In genomic region chr16:71894921-71895678, GRCh38 we compare ENCODE assay signal across 8 cellular contexts. TPM values are rescaled to one million over a fixed set of nuclear protein-coding genes. Genes with fewer than 3 reads are reported as not detected.
A peak's percentile ranks its signal among the peaks of the same experiment; 100 is the strongest.
DNase-seq lines count a peak whose midpoint lies in the region; ATAC-seq and TF ChIP-seq lines count a peak whose summit lies in the region.

IST1 (plus strand) TSS chr16:71895531; CDS start chr16:71915641, 20,110 bp downstream.

- H3K27ac ChIP-seq in spleen, result peak within 1 kb of the TSS; percentile 93 to 99 (median 97)

- intact Hi-C loops in spleen (cut with DNase I; ENCODE audit: low total_unique reads), result loop anchor here (5.0 to 10.0 kb wide), 2 partner anchors 88 to 200 kb away; partner anchors contain the start of genes AP1G1, DHX38 and TXNL4B

- ATAC-seq in GM18870 (IDR thresholded peaks at IDR 0.05; ENCODE audit: unreplicated experiment) (peak; percentile 71), HG03135 (IDR thresholded peaks at IDR 0.05; ENCODE audit: unreplicated experiment) (peak; percentile 78), WTC11 (peak; percentile 80)

- peaks cover 0 to 9% (median 0%) of the 10 kb centered on the region in 6 donors for H3K36me3 ChIP-seq in spleen

- peaks cover 24% of the 10 kb centered on the region for H3K4me1 Mint-ChIP-seq in WTC11
- H3K4me1 Mint-ChIP-seq in immature natural killer cell, result peaks cover 36 to 43% of the 10 kb centered on the region in 2 donors

- H3K27me3 Mint-ChIP-seq in WTC11 (ENCODE audit: low read depth) (no peaks in the 10 kb centered on the region), immature natural killer cell (ENCODE audit: low read depth in 3 of 3) (peaks cover 9 to 20% (median 17%) of the 10 kb centered on the region in 3 donors)

- WGBS in spleen, 5 donors, result 0 to 1% (median 0%) methylated on average over 38 to 67 of the region's 67 CpGs

- H3K36me3 Mint-ChIP-seq in WTC11, result peaks cover 8% of the 10 kb centered on the region; the same call in 1 of the 2 replicates
- H3K36me3 Mint-ChIP-seq in immature natural killer cell, result no peaks in the 10 kb centered on the region

- H3K4me3 Mint-ChIP-seq in WTC11 (peak within 1 kb of the TSS; percentile 98), immature natural killer cell (peak within 1 kb of the TSS; percentile 95 to 98 (median 97))

- H3K27ac Mint-ChIP-seq in WTC11 (peak within 1 kb of the TSS; percentile 97), immature natural killer cell (peak within 1 kb of the TSS; percentile 94 to 98 (median 97))

- DNase-seq in AG04449 (ENCODE audit: low read depth, low spot score) (peak; percentile 92), NCI-H2227 treated with DMSO at 0.1 percent for 48 hours (lab: John Stamatoyannopoulos, UW) (peak; percentile 79), WTC11 (ENCODE audit: low spot score) (peak; percentile 97), cardiac fibroblast (ENCODE audit: low read depth in 2 of 2) (peak; percentile 99), immature natural killer cell (peak; percentile 97 to 98 (median 97)), spleen (peak; percentile 99)

- peak in 2 of 3 donors; percentile 29 to 44 for TF ChIP-seq POLR2A in spleen (IDR thresholded peaks at IDR 0.05)

- H3K9me3 ChIP-seq in spleen, result no peaks in the 10 kb centered on the region

- POLR2A ChIA-PET in AG04449 (lab: Yijun Ruan, JAX) (interaction anchor here (0.8 to 2.1 kb wide), 6 partner anchors 11 to 34 kb away, joined by 3 to 11 read pairs (median 4); partner anchors contain the start of gene ZNF821), WTC11 (lab: Charles Lee) (interaction anchor here (1.1 to 2.4 kb wide), 3 partner anchors 11 to 112 kb away, joined by 3 to 17 read pairs (median 5); partner anchors contain the start of genes AP1G1 and ZNF821)

- CTCF ChIA-PET in AG04449 (lab: Yijun Ruan, JAX) (interaction anchor here (0.6 to 15.0 kb wide), 6 partner anchors 9 to 66 kb away, joined by 3 to 122 read pairs (median 4); partner anchors contain the start of gene ZNF821), WTC11 (lab: Charles Lee) (interaction anchor here (2.2 to 3.6 kb wide), 2 partner anchors 12 to 67 kb away, joined by 11 to 27 read pairs; partner anchors contain the start of gene ZNF821)

- no peak for TF ChIP-seq CTCF in AG04449 (IDR thresholded peaks at IDR 0.05; ENCODE audit: insufficient read depth, low read length, missing control alignments)
- no peak for TF ChIP-seq CTCF in WTC11 (IDR thresholded peaks at IDR 0.05)
- no peak for TF ChIP-seq CTCF in cardiac fibroblast (IDR thresholded peaks at IDR 0.05; ENCODE audit: low read depth, low read length)
- peak in 5 of 11 experiments; percentile 14 to 43 (median 27) for TF ChIP-seq CTCF in spleen (IDR thresholded peaks at IDR 0.05 in 8 of 11, conservative IDR thresholded peaks at IDR 0.05 in 3 of 11)

- H3K4me1 ChIP-seq in spleen, result peaks cover 31 to 50% (median 46%) of the 10 kb centered on the region in 6 donors

- H3K27me3 ChIP-seq in spleen (replicated peaks in 1 of 7), result no peaks in the 10 kb centered on the region

- H3K4me3 ChIP-seq in AG04449 (ENCODE audit: low read depth, low read length) (peak within 1 kb of the TSS; percentile 90), cardiac fibroblast (replicated peaks in 1 of 2; ENCODE audit: low read depth in 2 of 2, low read length in 2 of 2) (peak within 1 kb of the TSS; percentile 83 to 94), spleen (peak within 1 kb of the TSS; percentile 64 to 95 (median 85))

- no peaks in the 10 kb centered on the region for H3K9me3 Mint-ChIP-seq in WTC11
- no peaks in the 10 kb centered on the region for H3K9me3 Mint-ChIP-seq in immature natural killer cell

TF ChIP-seq in WTC11, 78 proteins besides CTCF, POLR2A, EP300 and RAD21 (continues in another document):
- TF ChIP-seq CREB1 (CRISPR knock-in tag; IDR thresholded peaks at IDR 0.05) (no peak), FOXK1 (CRISPR knock-in tag; IDR thresholded peaks at IDR 0.05) (peak; percentile 93), KAT7 (CRISPR knock-in tag; IDR thresholded peaks at IDR 0.05; ENCODE audit: borderline replicate concordance) (peak; percentile 78; the same call in 1 of the 2 replicates), ZNF263 (CRISPR knock-in tag; IDR thresholded peaks at IDR 0.05; ENCODE audit: low read depth) (no peak), ATF3 (CRISPR knock-in tag; conservative IDR thresholded peaks at IDR 0.05) (no peak), GRHL2 (CRISPR knock-in tag; IDR thresholded peaks at IDR 0.05; ENCODE audit: insufficient replicate concordance, severe bottlenecking) (no peak), MAX (CRISPR knock-in tag; IDR thresholded peaks at IDR 0.05) (peak; percentile 95), OVOL2 (CRISPR knock-in tag; IDR thresholded peaks at IDR 0.05; ENCODE audit: borderline replicate concordance) (no peak), SMAD3 (CRISPR knock-in tag; IDR thresholded peaks at IDR 0.05; ENCODE audit: borderline replicate concordance) (no peak), ZNF425 (CRISPR knock-in tag; conservative IDR thresholded peaks at IDR 0.05) (no peak), NFATC4 (CRISPR knock-in tag; IDR thresholded peaks at IDR 0.05) (no peak), ZNF219 (CRISPR knock-in tag; IDR thresholded peaks at IDR 0.05; ENCODE audit: borderline replicate concordance) (peak; percentile 89; the same call in 1 of the 2 replicates), CREM (CRISPR knock-in tag; IDR thresholded peaks at IDR 0.05) (peak; percentile 55; the same call in 1 of the 2 replicates), GTF2I (CRISPR knock-in tag; conservative IDR thresholded peaks at IDR 0.05) (no peak), PRDM15 (CRISPR knock-in tag; IDR thresholded peaks at IDR 0.05) (no peak), ZMAT4 (CRISPR knock-in tag; IDR thresholded peaks at IDR 0.05) (no peak), NFYB (CRISPR knock-in tag; conservative IDR thresholded peaks at IDR 0.05; ENCODE audit: low read depth) (peak; percentile 76), MXD4 (CRISPR knock-in tag; IDR thresholded peaks at IDR 0.05; ENCODE audit: borderline replicate concordance) (no peak), NFE2L1 (CRISPR knock-in tag; IDR thresholded peaks at IDR 0.05) (no peak), SMAD4 (CRISPR knock-in tag; IDR thresholded peaks at IDR 0.05) (peak; percentile 73; the same call in 1 of the 2 replicates)

RNA-seq across cellular contexts. Expression of gene IST1, which starts in this region (rescaled TPM):
- total RNA-seq in WTC11 (2021), result 255 to 272 TPM (median 268 TPM) in 3 replicates
- polyA plus RNA-seq in immature natural killer cell, result 100 to 1,000 TPM in 2 of 3 donors, 10 to 100 TPM in 1; 98.3 to 171 (median 141) TPM
- 100 to 1,000 TPM; 208 to 249 (median 232) TPM for total RNA-seq in spleen
- 100 to 1,000 TPM in 2 of 3 donors, 10 to 100 TPM in 1; 99.0 to 131 (median 127) TPM for polyA plus RNA-seq in spleen

Comparison
In these comparisons a context has a peak if more than half of its experiments do, and no peak if none do; other contexts are left out.
1. Peak in every context shown above with its lines: DNase-seq, ATAC-seq, H3K4me3 ChIP-seq and H3K27ac ChIP-seq.